In the genomic region with DNA sequence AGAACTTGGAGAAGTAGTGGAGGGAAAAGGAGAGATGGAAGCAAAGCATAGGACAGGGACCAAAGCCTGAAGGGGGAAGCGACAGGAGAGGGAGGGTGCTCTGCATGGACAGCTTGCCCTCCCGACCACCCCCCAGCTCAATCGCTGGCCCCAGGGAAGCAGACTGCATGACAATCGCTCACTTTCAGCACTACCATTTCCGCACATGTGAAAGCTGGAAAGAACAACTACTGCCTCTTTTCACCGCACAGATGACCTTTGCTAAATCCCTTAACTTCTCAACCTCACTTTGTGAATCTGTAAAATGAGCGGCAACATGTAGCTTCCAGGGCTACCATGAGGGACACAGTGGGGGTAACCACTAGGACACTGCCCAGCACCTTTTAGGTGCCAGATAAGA, we compare ENCODE assay signal across 15 cellular contexts. TPM values are rescaled to one million over a fixed set of nuclear protein-coding genes. Genes with fewer than 3 reads are reported as not detected.
DNase-seq lines count a peak whose midpoint lies in the region; ATAC-seq, FAIRE-seq and TF ChIP-seq lines count a peak whose summit lies in the region.
"Had no signal": no experiment of that assay in that cellular context is flagged by ENCODE, and none has a peak within 500 bp of the region (broad histone marks: within the 10 kb centered on the region; RNA-seq: fewer than 3 reads in every experiment).

No MANE protein-coding gene starts in this region.

- no peak for TF ChIP-seq CTCF in CD4-positive, alpha-beta T cell (IDR thresholded peaks at IDR 0.05)
- TF ChIP-seq CTCF in activated B cell treated with CpG ODN at 0.5 μM for 24 hours (IDR thresholded peaks at IDR 0.05), result no peak

- H3K36me3 ChIP-seq in naive thymus-derived CD4-positive, alpha-beta T cell (ENCODE audit: control insufficient read depth in 2 of 3, insufficient read depth in 3 of 3, low read length in 3 of 3), result peaks cover 0 to 7% (median 0%) of the 10 kb centered on the region in 3 experiments
- H3K36me3 ChIP-seq: cardiac muscle cell, esophagus muscularis mucosa, ovary, upper lobe of right lung had no signal

- no peaks in the 10 kb centered on the region for H3K9me3 ChIP-seq in CD4-positive, alpha-beta T cell (ENCODE audit: control insufficient read depth, low read length)
- no peaks in the 10 kb centered on the region for H3K9me3 ChIP-seq in naive thymus-derived CD4-positive, alpha-beta T cell (ENCODE audit: control insufficient read depth in 2 of 3, low read length in 3 of 3)
- H3K9me3 ChIP-seq: esophagus muscularis mucosa, ovary, upper lobe of right lung had no signal

- H3K9me3 Mint-ChIP-seq in CD4-positive, alpha-beta T cell, result no peaks in the 10 kb centered on the region
- H3K9me3 Mint-ChIP-seq in activated B cell treated with CpG ODN at 0.5 μM for 24 hours, result no peaks in the 10 kb centered on the region
- peaks cover 0 to 1% (median 0%) of the 10 kb centered on the region in 11 donors for H3K9me3 Mint-ChIP-seq in naive thymus-derived CD4-positive, alpha-beta T cell
- H3K9me3 Mint-ChIP-seq: activated CD4-positive, alpha-beta memory T cell treated with anti-CD3 and anti-CD28 coated beads for 36 hours had no signal

- H3K4me1 ChIP-seq in naive thymus-derived CD4-positive, alpha-beta T cell (ENCODE audit: control insufficient read depth in 2 of 2, insufficient read depth in 2 of 2, low read length in 2 of 2), result peaks cover 19 to 29% of the 10 kb centered on the region in 2 donors

- H3K27ac Mint-ChIP-seq in CD4-positive, alpha-beta T cell, result peak overlapping the region; percentile 64
- H3K27ac Mint-ChIP-seq in activated B cell treated with CpG ODN at 0.5 μM for 24 hours, result peak overlapping the region; percentile 79
- H3K27ac Mint-ChIP-seq in naive thymus-derived CD4-positive, alpha-beta T cell, result peak overlapping the region in 5 of 9 donors; percentile 1 to 87 (median 46)

- H3K4me3 Mint-ChIP-seq in CD4-positive, alpha-beta T cell, result peak overlapping the region; percentile 27
- H3K4me3 Mint-ChIP-seq in activated B cell treated with CpG ODN at 0.5 μM for 24 hours, result peak overlapping the region; percentile 28
- H3K4me3 Mint-ChIP-seq in naive thymus-derived CD4-positive, alpha-beta T cell, result peak overlapping the region in 3 of 10 donors; percentile 0 to 36 (median 25)
- H3K4me3 Mint-ChIP-seq: activated CD4-positive, alpha-beta memory T cell treated with anti-CD3 and anti-CD28 coated beads for 36 hours had no signal

- peaks cover 100% of the 10 kb centered on the region for H3K4me1 Mint-ChIP-seq in CD4-positive, alpha-beta T cell (ENCODE audit: low read depth)
- H3K4me1 Mint-ChIP-seq in activated B cell treated with CpG ODN at 0.5 μM for 24 hours, result peaks cover 97% of the 10 kb centered on the region
- peaks cover 74 to 98% (median 96%) of the 10 kb centered on the region in 7 donors for H3K4me1 Mint-ChIP-seq in naive thymus-derived CD4-positive, alpha-beta T cell

- no peaks in the 10 kb centered on the region for H3K27me3 Mint-ChIP-seq in CD4-positive, alpha-beta T cell
- no peaks in the 10 kb centered on the region for H3K27me3 Mint-ChIP-seq in activated B cell treated with CpG ODN at 0.5 μM for 24 hours
- H3K27me3 Mint-ChIP-seq in naive thymus-derived CD4-positive, alpha-beta T cell, result no peaks in the 10 kb centered on the region
- H3K27me3 Mint-ChIP-seq: activated CD4-positive, alpha-beta memory T cell treated with anti-CD3 and anti-CD28 coated beads for 36 hours had no signal

- no peak overlapping the region for H3K4me3 ChIP-seq in naive thymus-derived CD4-positive, alpha-beta T cell (ENCODE audit: low read length)
- H3K4me3 ChIP-seq: cardiac muscle cell, esophagus muscularis mucosa, ovary, upper lobe of right lung had no signal

- POLR2A ChIA-PET in CD4-positive, alpha-beta T cell (lab: Charles Lee), result interaction anchor here (0.9 to 1.0 kb wide), 2 partner anchors 18 to 86 kb away, joined by 3 read pairs; no protein-coding TSS in a partner anchor
- POLR2A ChIA-PET in activated B cell treated with CpG ODN at 0.5 μM for 24 hours (lab: Charles Lee), result interaction anchor here (1.5 to 2.8 kb wide), 5 partner anchors 9 to 21 kb away, joined by 5 to 24 read pairs (median 8); a partner anchor contains a TSS
- POLR2A ChIA-PET in naive thymus-derived CD4-positive, alpha-beta T cell (lab: Charles Lee), result interaction anchor here (1.3 to 1.4 kb wide), 2 partner anchors 9 to 13 kb away, joined by 3 to 5 read pairs; no protein-coding TSS in a partner anchor

- peaks cover 28% of the 10 kb centered on the region for H3K36me3 Mint-ChIP-seq in CD4-positive, alpha-beta T cell (ENCODE audit: low read depth)
- peaks cover 76% of the 10 kb centered on the region for H3K36me3 Mint-ChIP-seq in activated B cell treated with CpG ODN at 0.5 μM for 24 hours (ENCODE audit: low read depth)
- H3K36me3 Mint-ChIP-seq in naive thymus-derived CD4-positive, alpha-beta T cell, result peaks cover 11 to 30% (median 13%) of the 10 kb centered on the region in 5 donors

- no peak for ATAC-seq in CD4-positive, alpha-beta T cell (ENCODE audit: poor library complexity)
- ATAC-seq in activated B cell treated with CpG ODN at 0.5 μM for 24 hours (ENCODE audit: low read depth) (no peak), GM21576 (IDR thresholded peaks at IDR 0.05; ENCODE audit: unreplicated experiment) (no peak)
- ATAC-seq in naive thymus-derived CD4-positive, alpha-beta T cell, result no peak
- ATAC-seq: upper lobe of right lung had no signal

- intact Hi-C loops in CD4-positive, alpha-beta T cell (cut with DNase I, micrococcal nuclease), result no loop called here
- intact Hi-C loops in activated B cell treated with CpG ODN at 0.5 μM for 24 hours (cut with micrococcal nuclease) (no loop called here), posterior vena cava (cut with DNase I) (no loop called here)
- intact Hi-C loops in naive thymus-derived CD4-positive, alpha-beta T cell (cut with micrococcal nuclease), result no loop called here

- no peak for DNase-seq in CD4-positive, alpha-beta T cell
- DNase-seq in GM19239 (ENCODE audit: insufficient read length, low spot score) (no peak), activated B cell treated with CpG ODN at 0.5 μM for 24 hours (no peak), NCI-H748 treated with DMSO at 0.1 percent for 48 hours (lab: John Stamatoyannopoulos, UW) (no peak), posterior vena cava (ENCODE audit: low spot score) (no peak)
- no peak for DNase-seq in naive thymus-derived CD4-positive, alpha-beta T cell
- DNase-seq: NCI-H1694; ovary; stimulated activated CD4-positive, alpha-beta T cell treated with anti-CD3 and anti-CD28 coated beads, Interleukin-1b, Interleukin-23, amount 100 ng/mL, for 48 hours; upper lobe of right lung had no signal

- peak; percentile 75 for FAIRE-seq in GM19239 (lab: Jason Lieb, UNC)

- H3K27me3 ChIP-seq in CD4-positive, alpha-beta T cell (ENCODE audit: control insufficient read depth, insufficient read depth, low read length), result no peaks in the 10 kb centered on the region
- no peaks in the 10 kb centered on the region for H3K27me3 ChIP-seq in naive thymus-derived CD4-positive, alpha-beta T cell (ENCODE audit: control insufficient read depth in 2 of 2, insufficient read depth in 2 of 2, low read length in 2 of 2)
- H3K27me3 ChIP-seq: cardiac muscle cell, esophagus muscularis mucosa, ovary, upper lobe of right lung had no signal

- CTCF ChIA-PET in CD4-positive, alpha-beta T cell (lab: Charles Lee), result no interaction called here
- CTCF ChIA-PET in activated B cell treated with CpG ODN at 0.5 μM for 24 hours (lab: Charles Lee), result interaction anchor here (1.1 kb wide), 1 partner anchor 21 kb away, joined by 3 read pairs; no protein-coding TSS in a partner anchor
- CTCF ChIA-PET in naive thymus-derived CD4-positive, alpha-beta T cell (lab: Charles Lee), result interaction anchor here (0.6 kb wide), 1 partner anchor 138 kb away, joined by 6 read pairs; no protein-coding TSS in a partner anchor

- no peak overlapping the region for H3K27ac ChIP-seq in CD4-positive, alpha-beta T cell (ENCODE audit: low read depth, low read length)
- no peak overlapping the region for H3K27ac ChIP-seq in naive thymus-derived CD4-positive, alpha-beta T cell (ENCODE audit: low read depth, low read length)
- H3K27ac ChIP-seq: cardiac muscle cell, esophagus muscularis mucosa, ovary, RWPE1, upper lobe of right lung had no signal

RNA-seq across cellular contexts. Expression of a gene that starts 17.1 kb away (rescaled TPM):
- total RNA-seq in CD4-positive, alpha-beta T cell, result 10 to 100 TPM; 49.6 to 53.1 TPM
- 403 and 438 TPM in 2 replicates for total RNA-seq in activated B cell treated with CpG ODN at 0.5 μM for 24 hours
- total RNA-seq in naive thymus-derived CD4-positive, alpha-beta T cell, result 100 to 1,000 TPM in 1 of 5 experiments, 10 to 100 TPM in 4; 66.2 to 111 (median 82.0) TPM
- 10 to 100 TPM; 33.6 to 35.0 TPM for polyA plus RNA-seq in naive thymus-derived CD4-positive, alpha-beta T cell
- 10 to 100 TPM; 47.4 to 56.7 TPM for total RNA-seq in posterior vena cava
